Comparison of ENCODE assay signal across 24 cellular contexts in the genomic region with DNA sequence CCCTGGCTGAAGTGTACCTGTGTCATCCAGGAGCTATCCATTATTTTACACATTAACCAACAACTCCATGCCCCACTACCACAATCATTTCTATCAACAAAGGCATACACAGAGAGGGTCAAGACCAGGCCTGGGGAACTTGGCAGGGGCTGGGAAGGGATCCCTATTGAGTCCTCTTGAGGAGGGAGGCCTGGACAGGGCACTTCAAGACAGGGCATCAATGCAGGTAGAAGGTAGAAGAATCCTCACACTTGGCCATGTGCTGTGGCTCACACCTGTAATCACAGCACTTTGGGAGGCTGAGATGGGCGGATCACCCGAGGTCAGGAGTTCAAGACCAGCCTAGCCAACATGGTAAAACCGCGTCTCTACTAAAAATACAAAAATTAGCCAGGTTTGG. TPM values are rescaled to one million over a fixed set of nuclear protein-coding genes. Genes with fewer than 3 reads are reported as not detected.
"Had no signal": no experiment of that assay in that cellular context is flagged by ENCODE, and none has a peak within 500 bp of the region (broad histone marks: within the 10 kb centered on the region; RNA-seq: fewer than 3 reads in every experiment).

No MANE protein-coding gene starts in this region.

- FAIRE-seq: astrocyte, bronchial epithelial cell, endometrium, frontal cortex had no signal

- H3K4me3 ChIP-seq: coronary artery, esophagus squamous epithelium, heart left ventricle had no signal

- H3K27ac ChIP-seq: brain microvascular endothelial cell, coronary artery, epithelial cell of prostate, esophagus squamous epithelium, heart left ventricle had no signal

- H3K36me3 ChIP-seq: brain microvascular endothelial cell, esophagus squamous epithelium, heart left ventricle had no signal

- DNase-seq: activated gamma-delta T cell, esophagus squamous epithelium, T1000 had no signal

- H3K9me3 ChIP-seq: esophagus squamous epithelium, heart left ventricle had no signal

RNA-seq across cellular contexts. Expression of a gene that starts 13.4 kb away (rescaled TPM):
- total RNA-seq: activated CD4-positive, alpha-beta memory T cell treated with anti-CD3 and anti-CD28 coated beads, Interleukin-2, amount 10 ng/mL, durations not matched to agents 7 days and 5 days; activated CD4-positive, alpha-beta T cell treated with anti-CD3 and anti-CD28 coated beads for 36 hours; activated CD4-positive, alpha-beta T cell treated with anti-CD3 and anti-CD28 coated beads, Interleukin-2, amount 10 ng/mL, durations not matched to agents 24 days and 14 days; activated naive CD4-positive, alpha-beta T cell treated with anti-CD3 and anti-CD28 coated beads, Interleukin-2, amount 50 U/mL, for 72 hours; activated naive CD8-positive, alpha-beta T cell treated with anti-CD3 and anti-CD28 coated beads, Interleukin-2, amount 10 ng/mL, durations not matched to agents 7 days and 5 days; activated T-cell treated with anti-CD3 and anti-CD28 coated beads, Interleukin-2, amount 50 U/mL, for 4 hours; activated T-helper 17 cell treated with anti-CD3 and anti-CD28 coated beads, Interleukin-2, amount 50 U/mL, for 72 hours; astrocyte; bronchial epithelial cell; cardiac septum; dermis blood vessel endothelial cell; fibroblast of villous mesenchyme; frontal cortex; heart left ventricle; T-helper 17 cell had no signal
- polyA plus RNA-seq: esophagus, fibroblast of lung, heart left ventricle had no signal

RNA-seq across cellular contexts. Expression of a gene that starts 26.0 kb away (rescaled TPM):
- total RNA-seq: bronchial epithelial cell had no signal

RNA-seq across cellular contexts. Expression of a gene that starts 32.8 kb away (rescaled TPM):
- total RNA-seq: activated CD4-positive, alpha-beta memory T cell treated with anti-CD3 and anti-CD28 coated beads, Interleukin-2, amount 10 ng/mL, durations not matched to agents 7 days and 5 days; activated CD4-positive, alpha-beta T cell treated with anti-CD3 and anti-CD28 coated beads for 36 hours; activated CD4-positive, alpha-beta T cell treated with anti-CD3 and anti-CD28 coated beads, Interleukin-2, amount 10 ng/mL, durations not matched to agents 24 days and 14 days; activated naive CD4-positive, alpha-beta T cell treated with anti-CD3 and anti-CD28 coated beads, Interleukin-2, amount 50 U/mL, for 72 hours; activated naive CD8-positive, alpha-beta T cell treated with anti-CD3 and anti-CD28 coated beads, Interleukin-2, amount 10 ng/mL, durations not matched to agents 7 days and 5 days; activated T-helper 17 cell treated with anti-CD3 and anti-CD28 coated beads, Interleukin-2, amount 50 U/mL, for 72 hours; T-helper 17 cell had no signal
